In genomic region chr7:107767391-107767790, GRCh38 we compare ENCODE assay signal across 33 cellular contexts. TPM values are rescaled to one million over a fixed set of nuclear protein-coding genes. Genes with fewer than 3 reads are reported as not detected.
DNase-seq lines count a peak whose midpoint lies in the region; ATAC-seq, FAIRE-seq and TF ChIP-seq lines count a peak whose summit lies in the region.
"Had no signal": no experiment of that assay in that cellular context is flagged by ENCODE, and none has a peak within 500 bp of the region (broad histone marks: within the 10 kb centered on the region; RNA-seq: fewer than 3 reads in every experiment).

No MANE protein-coding gene starts in this region.

- H3K9ac ChIP-seq in HepG2 (ENCODE audit: insufficient read depth, low read depth, low read length) (no peak overlapping the region), IMR-90 (ENCODE audit: low read depth, low read length) (no peak overlapping the region)
- H3K9ac ChIP-seq: BLaER1 had no signal

- intact Hi-C loops in HepG2 (cut with micrococcal nuclease; ENCODE audit: unreplicated experiment) (no loop called here), right lobe of liver (cut with DNase I) (no loop called here), IMR-90 (cut with micrococcal nuclease) (no loop called here)

- no peak for TF ChIP-seq CTCF in HepG2 (CRISPR knock-in tag; IDR thresholded peaks at IDR 0.05)
- TF ChIP-seq CTCF in right lobe of liver (IDR thresholded peaks at IDR 0.05) = no peak
- no peak for TF ChIP-seq CTCF in IMR-90 (conservative IDR thresholded peaks at IDR 0.05; ENCODE audit: low read depth, low read length)
- TF ChIP-seq CTCF in epithelial cell of esophagus (IDR thresholded peaks at IDR 0.05; ENCODE audit: insufficient read depth, low read depth, low read length, missing control alignments) = no peak
- TF ChIP-seq CTCF in hepatocyte (IDR thresholded peaks at IDR 0.05; ENCODE audit: poor library complexity) = no peak
- no peak for TF ChIP-seq CTCF in brain microvascular endothelial cell (IDR thresholded peaks at IDR 0.05; ENCODE audit: low read depth, low read length, missing control alignments)

- no peak overlapping the region for H2BK120ac ChIP-seq in IMR-90 (ENCODE audit: low read depth, low read length)

- CTCF ChIA-PET in HepG2 (lab: Yijun Ruan, JAX; ENCODE audit: low intra/inter-chr PET ratio, low total read pairs) = no interaction called here
- CTCF ChIA-PET in IMR-90 (lab: Yijun Ruan, JAX) = no interaction called here

- H4K8ac ChIP-seq in IMR-90 (ENCODE audit: low read depth in 2 of 2, low read length in 2 of 2) = no peak overlapping the region

- no peaks in the 10 kb centered on the region for H3K79me1 ChIP-seq in IMR-90 (ENCODE audit: low read depth in 1 of 2, low read length in 2 of 2)

- H3K27ac ChIP-seq in HepG2 (ENCODE audit: extremely low read length, insufficient read depth, low read length) = no peak overlapping the region
- H3K27ac ChIP-seq in right lobe of liver = no peak overlapping the region
- no peak overlapping the region for H3K27ac ChIP-seq in IMR-90 (ENCODE audit: insufficient read depth, low read length)
- peak overlapping the region; percentile 48 for H3K27ac ChIP-seq in caudate nucleus (ENCODE audit: low read depth, low read length)
- H3K27ac ChIP-seq in hepatocyte = no peak overlapping the region
- H3K27ac ChIP-seq in brain microvascular endothelial cell = no peak overlapping the region
- H3K27ac ChIP-seq: BLaER1 had no signal

- no peaks in the 10 kb centered on the region for H3K79me2 ChIP-seq in HepG2 (ENCODE audit: insufficient read depth, low read length)
- no peaks in the 10 kb centered on the region for H3K79me2 ChIP-seq in hepatocyte

- no peak overlapping the region for H2AK5ac ChIP-seq in IMR-90 (ENCODE audit: low read depth, low read length)

- H3K4me2 ChIP-seq in HepG2 (ENCODE audit: low read depth, low read length) (no peak overlapping the region), IMR-90 (ENCODE audit: low read depth, low read length) (no peak overlapping the region), hepatocyte (no peak overlapping the region)
- H3K4me2 ChIP-seq: BLaER1 had no signal

- in situ Hi-C loops in HepG2 (cut with HindIII; ENCODE audit: extremely low pct_ligation_motif_present, low pct_unique_long_range_greater_than_20kb) (no loop called here), IMR-90 (cut with MboI; ENCODE audit: low sequenced_read_pairs) (no loop called here), brain microvascular endothelial cell (cut with HindIII; ENCODE audit: low pct_ligation_motif_present, low sequenced_read_pairs) (no loop called here)

- no peaks in the 10 kb centered on the region for H3K9me3 ChIP-seq in HepG2 (ENCODE audit: low read length)
- no peaks in the 10 kb centered on the region for H3K9me3 ChIP-seq in right lobe of liver
- no peaks in the 10 kb centered on the region for H3K9me3 ChIP-seq in IMR-90 (ENCODE audit: control insufficient read depth, insufficient read depth, low read length)
- no peaks in the 10 kb centered on the region for H3K9me3 ChIP-seq in hepatocyte (ENCODE audit: low read depth)
- H3K9me3 ChIP-seq: BE2C, BLaER1 had no signal

- no peak for FAIRE-seq in HepG2 (lab: Jason Lieb, UNC)
- FAIRE-seq: A204.1, GM12878, GM12892, GM18507 had no signal

- H3K9me1 ChIP-seq in IMR-90 (ENCODE audit: insufficient read depth, low read length) = no peaks in the 10 kb centered on the region

- no peak overlapping the region for H3K18ac ChIP-seq in IMR-90 (ENCODE audit: low read depth, low read length)

- H3K27me3 ChIP-seq in HepG2 (ENCODE audit: control insufficient read depth in 1 of 2, insufficient read depth in 2 of 2, low read length in 2 of 2) (no peaks in the 10 kb centered on the region), right lobe of liver (no peaks in the 10 kb centered on the region), IMR-90 (ENCODE audit: control insufficient read depth, insufficient read depth, low read length) (peaks cover 1% of the 10 kb centered on the region; the same call in 1 of the 2 replicates), hepatocyte (no peaks in the 10 kb centered on the region), brain microvascular endothelial cell (replicated peaks) (peaks cover 2% of the 10 kb centered on the region)
- H3K27me3 ChIP-seq: BE2C, BLaER1 had no signal

- no peak overlapping the region for H2AFZ ChIP-seq in HepG2 (ENCODE audit: low read length)
- no peak overlapping the region for H2AFZ ChIP-seq in IMR-90 (replicated peaks; ENCODE audit: low read length, poor library complexity)
- no peak overlapping the region for H2AFZ ChIP-seq in hepatocyte

- no peak for ATAC-seq in HepG2
- no peak for ATAC-seq in right lobe of liver
- ATAC-seq in IMR-90 (ENCODE audit: low read depth) = no peak
- ATAC-seq: GM12878 had no signal

- no peak overlapping the region for H2AK9ac ChIP-seq in IMR-90 (replicated peaks; ENCODE audit: low read depth, low read length, poor library complexity)

- H3K4ac ChIP-seq in IMR-90 (ENCODE audit: low read depth, low read length) = no peak overlapping the region

- no peak for TF ChIP-seq EP300 in HepG2 (IDR thresholded peaks at IDR 0.05; ENCODE audit: low read depth in 2 of 2, low read length in 2 of 2)
- TF ChIP-seq EP300 in HepG2 (CRISPR knock-in tag; IDR thresholded peaks at IDR 0.05; ENCODE audit: borderline replicate concordance) = no peak

- TF ChIP-seq RAD21 in HepG2 (CRISPR knock-in tag; IDR thresholded peaks at IDR 0.05) = no peak
- no peak for TF ChIP-seq RAD21 in IMR-90 (IDR thresholded peaks at IDR 0.05; ENCODE audit: low read length)

- no peak overlapping the region for H2BK20ac ChIP-seq in IMR-90 (ENCODE audit: low read depth, low read length)

- H2BK5ac ChIP-seq in IMR-90 (ENCODE audit: low read depth, low read length, poor library complexity, severe bottlenecking) = no peak overlapping the region

- no peak for TF ChIP-seq POLR2A in HepG2 (IDR thresholded peaks at IDR 0.05; ENCODE audit: insufficient read depth in 1 of 2, low read depth in 2 of 2, low read length in 2 of 2)
- no peak for TF ChIP-seq POLR2A in right lobe of liver (IDR thresholded peaks at IDR 0.05)
- no peak for TF ChIP-seq POLR2A in IMR-90 (IDR thresholded peaks at IDR 0.05; ENCODE audit: low read depth, low read length)

- POLR2A ChIA-PET in HepG2 (lab: Yijun Ruan, JAX) (no interaction called here), IMR-90 (lab: Charles Lee; ENCODE audit: unreplicated experiment) (no interaction called here)

- DNase-seq in HepG2 (ENCODE audit: low spot score) = no peak
- DNase-seq in right lobe of liver = no peak
- no peak for DNase-seq in IMR-90
- no peak for DNase-seq in caudate nucleus (lab: John Stamatoyannopoulos, UW)
- DNase-seq in epithelial cell of esophagus (ENCODE audit: low read depth) = peak; percentile 8
- no peak for DNase-seq in hepatocyte (ENCODE audit: low spot score)
- DNase-seq in NCI-H1105 treated with DMSO at 0.1 percent for 48 hours (lab: John Stamatoyannopoulos, UW) = no peak
- no peak for DNase-seq in brain microvascular endothelial cell
- DNase-seq: 8988T; ACHN; BE2C; C1 segment of cervical spinal cord; CD4-positive, alpha-beta memory T cell; CD4-positive, CD25-positive, alpha-beta regulatory T cell; CD8-positive, alpha-beta memory T cell; COR-L47; DMS 273 treated with DMSO at 0.1 percent for 48 hours; DMS153; DMS53; DMS79; DND-41; EL; GDM1 had no signal

- no peak overlapping the region for H3K56ac ChIP-seq in IMR-90 (ENCODE audit: extremely low read depth, insufficient read depth, low read length)

- H2BK15ac ChIP-seq in IMR-90 (ENCODE audit: low read depth, low read length) = no peak overlapping the region

- no peak overlapping the region for H3K23ac ChIP-seq in IMR-90 (ENCODE audit: low read depth, low read length)

- H4K91ac ChIP-seq in IMR-90 (ENCODE audit: insufficient read depth, low read depth, low read length) = no peak overlapping the region

- BruUV-seq in HepG2 (replicated peaks; lab: Mats Ljungman, UMichigan) = no TSS peak
- BruUV-seq in IMR-90 (replicated peaks; lab: Mats Ljungman, UMichigan) = no TSS peak

- 56% methylated on average over 2 of the region's 2 CpGs for WGBS in HepG2 (ENCODE audit: low lambda C conversion rate)
- 88% methylated on average over 2 of the region's 2 CpGs for WGBS in right lobe of liver (ENCODE audit: insufficient coverage, low coverage, low lambda C conversion rate, missing lambda C conversion rate)
- WGBS in IMR-90 (ENCODE audit: extremely low coverage in 2 of 2, insufficient read length in 1 of 2), 2 experiments = no CpG with 5 or more reads among the region's 2 CpGs
- WGBS in hepatocyte (ENCODE audit: low lambda C conversion rate, missing lambda C conversion rate) = 96% methylated on average over 2 of the region's 2 CpGs

- H3K36me3 ChIP-seq in HepG2 (replicated peaks in 1 of 2; ENCODE audit: control insufficient read depth in 1 of 2, insufficient read depth in 2 of 2, low read length in 2 of 2) = no peaks in the 10 kb centered on the region
- H3K36me3 ChIP-seq in right lobe of liver = no peaks in the 10 kb centered on the region
- H3K36me3 ChIP-seq in IMR-90 (ENCODE audit: control insufficient read depth, insufficient read depth, low read length) = no peaks in the 10 kb centered on the region
- no peaks in the 10 kb centered on the region for H3K36me3 ChIP-seq in hepatocyte (replicated peaks; ENCODE audit: insufficient read depth, low read depth)
- H3K36me3 ChIP-seq in brain microvascular endothelial cell (replicated peaks) = no peaks in the 10 kb centered on the region
- H3K36me3 ChIP-seq: BE2C, BLaER1 had no signal

- H4K5ac ChIP-seq in IMR-90 (ENCODE audit: low read depth, low read length) = no peak overlapping the region

- no peaks in the 10 kb centered on the region for H3K9me2 ChIP-seq in hepatocyte (replicated peaks; ENCODE audit: insufficient read depth)

- H4K20me1 ChIP-seq in HepG2 (ENCODE audit: insufficient read depth, low read length) (no peaks in the 10 kb centered on the region), IMR-90 (ENCODE audit: insufficient read depth, low read length) (no peaks in the 10 kb centered on the region), hepatocyte (ENCODE audit: insufficient read depth, poor library complexity, severe bottlenecking) (no peaks in the 10 kb centered on the region)
- H4K20me1 ChIP-seq: BLaER1 had no signal

- H3K14ac ChIP-seq in IMR-90 (replicated peaks; ENCODE audit: low read depth, low read length) = no peak overlapping the region

- 0 out of 2 replicates have a peak, but pooled peaks cover 6% of the 10 kb centered on the region for H3K4me1 ChIP-seq in HepG2 (ENCODE audit: insufficient read depth, low read length)
- H3K4me1 ChIP-seq in right lobe of liver = no peaks in the 10 kb centered on the region
- no peaks in the 10 kb centered on the region for H3K4me1 ChIP-seq in IMR-90 (ENCODE audit: control insufficient read depth, insufficient read depth, low read length)
- H3K4me1 ChIP-seq in hepatocyte (ENCODE audit: insufficient read depth) = no peaks in the 10 kb centered on the region
- H3K4me1 ChIP-seq: BE2C, BLaER1 had no signal

- dilution Hi-C loops in IMR-90 (cut with HindIII; ENCODE audit: low sequenced_read_pairs, unreplicated experiment) = no loop called here

- H3K4me3 ChIP-seq in HepG2 (replicated peaks in 1 of 3; ENCODE audit: insufficient read depth in 1 of 3, low read depth in 2 of 3, low read length in 3 of 3) (no peak overlapping the region), right lobe of liver (no peak overlapping the region), IMR-90 (ENCODE audit: insufficient read depth, low read depth, low read length) (no peak overlapping the region), epithelial cell of esophagus (ENCODE audit: low read length) (no peak overlapping the region), hepatocyte (no peak overlapping the region), brain microvascular endothelial cell (ENCODE audit: low read depth, low read length) (no peak overlapping the region)
- H3K4me3 ChIP-seq: BLaER1, GM12878 had no signal

RNA-seq across cellular contexts. Expression of gene CBLL1, which starts 23.4 kb away (rescaled TPM):
- 10.5 and 12.2 TPM in 2 replicates for total RNA-seq in HepG2 (2016; rRNA removed; fragmentation: Illumina TruSeq; extraction: Trizol)
- total RNA-seq in HepG2 (2016; cell fraction: cytosol; rRNA removed; fragmentation: Illumina TruSeq; extraction: Trizol; ENCODE audit: low read depth) = 4.6 and 9.6 TPM in 2 replicates
- 8.4 and 9.8 TPM in 2 replicates for total RNA-seq in HepG2 (2016; cell fraction: insoluble cytoplasmic fraction; rRNA removed; fragmentation: Illumina TruSeq; extraction: Trizol)
- total RNA-seq in HepG2 (2016; cell fraction: membrane; rRNA removed; fragmentation: Illumina TruSeq; extraction: Trizol) = 10.8 and 12.2 TPM in 2 replicates
- total RNA-seq in HepG2 (2016; cell fraction: nucleus; rRNA removed; fragmentation: Illumina TruSeq; extraction: Trizol) = 14.2 and 14.8 TPM in 2 replicates
- polyA plus RNA-seq in HepG2 (2011; rRNA removed) = 8.8 and 9.1 TPM in 2 replicates
- 4.3 and 5.7 TPM in 2 replicates for polyA plus RNA-seq in HepG2 (2011; cell fraction: cytosol; rRNA removed)
- polyA plus RNA-seq in HepG2 (2011; cell fraction: nucleus; rRNA removed) = 14.0 and 15.1 TPM in 2 replicates
- 20.1 and 22.9 TPM in 2 replicates for polyA plus RNA-seq in HepG2 (2012)
- polyA plus RNA-seq in HepG2 (2016; cell fraction: cytosol; fragmentation: Illumina TruSeq; extraction: Trizol; ENCODE audit: low read depth) = 2.6 and 2.7 TPM in 2 replicates
- 14.3 and 19.8 TPM in 2 replicates for polyA plus RNA-seq in HepG2 (2016; cell fraction: insoluble cytoplasmic fraction; fragmentation: Illumina TruSeq; extraction: Trizol; ENCODE audit: low read depth)
- polyA plus RNA-seq in HepG2 (2016; cell fraction: membrane; fragmentation: Illumina TruSeq; extraction: Trizol; ENCODE audit: low read depth) = 5.6 and 7.4 TPM in 2 replicates
- polyA plus RNA-seq in HepG2 (2016; cell fraction: nucleus; fragmentation: Illumina TruSeq; extraction: Trizol; ENCODE audit: insufficient read depth, low read depth) = 15.6 and 15.9 TPM in 2 replicates
- polyA minus RNA-seq in HepG2 (2011; rRNA and poly(A)+ RNA removed; ENCODE audit: low replicate concordance) = 10.1 and 20.3 TPM in 2 replicates
- 15.6 and 20.4 TPM in 2 replicates for polyA minus RNA-seq in HepG2 (2011; cell fraction: cytosol; rRNA and poly(A)+ RNA removed)
- 42.4 and 45.3 TPM in 2 replicates for polyA minus RNA-seq in HepG2 (2011; cell fraction: nucleus; rRNA and poly(A)+ RNA removed)
- 10 to 100 TPM in 1 of 6 experiments, 1 to 10 TPM in 5; 5.8 to 11.6 (median 8.5) TPM for total RNA-seq in right lobe of liver
- 15.6 and 20.3 TPM in 2 replicates for total RNA-seq in IMR-90 (2012; rRNA removed)
- polyA plus RNA-seq in IMR-90 (2012; rRNA removed) = 19.0 and 19.7 TPM in 2 replicates
- polyA plus RNA-seq in IMR-90 (2012; cell fraction: cytosol; rRNA removed) = 4.3 and 7.1 TPM in 2 replicates
- 9.9 and 27.7 TPM in 2 replicates for polyA plus RNA-seq in IMR-90 (2012; cell fraction: nucleus; rRNA removed; ENCODE audit: low replicate concordance)
- total RNA-seq in hepatocyte = 17.3 and 18.6 TPM in 2 replicates
- 12.5 and 15.2 TPM in 2 replicates for polyA plus RNA-seq in hepatocyte

RNA-seq across cellular contexts. Expression of gene SLC26A3, which starts 35.6 kb away (rescaled TPM):
- total RNA-seq in HepG2 (2016; rRNA removed; fragmentation: Illumina TruSeq; extraction: Trizol) (0.08 and 0.11 TPM in 2 replicates), right lobe of liver (1 to 10 TPM in 2 of 6 experiments, under 1 TPM in 2, not detected in 2; 0.15 to 2.8 (median 1.5) TPM), IMR-90 (2012; rRNA removed) (not detected in 2 replicates), hepatocyte (14.2 and 18.1 TPM in 2 replicates)
- not detected in 2 replicates for total RNA-seq in HepG2 (2016; cell fraction: cytosol; rRNA removed; fragmentation: Illumina TruSeq; extraction: Trizol; ENCODE audit: low read depth)
- total RNA-seq in HepG2 (2016; cell fraction: insoluble cytoplasmic fraction; rRNA removed; fragmentation: Illumina TruSeq; extraction: Trizol) = 0.06 and 0.11 TPM in 2 replicates
- total RNA-seq in HepG2 (2016; cell fraction: membrane; rRNA removed; fragmentation: Illumina TruSeq; extraction: Trizol) = 0.06 TPM in 1 of 2 replicates, not detected in the other
- total RNA-seq in HepG2 (2016; cell fraction: nucleus; rRNA removed; fragmentation: Illumina TruSeq; extraction: Trizol) = 0.84 TPM in 1 of 2 replicates, not detected in the other
- polyA plus RNA-seq in HepG2 (2011; rRNA removed) (0.30 and 0.71 TPM in 2 replicates), IMR-90 (2012; rRNA removed) (not detected in 2 replicates), hepatocyte (4.2 and 8.1 TPM in 2 replicates)
- 0.20 and 0.68 TPM in 2 replicates for polyA plus RNA-seq in HepG2 (2011; cell fraction: cytosol; rRNA removed)
- 0.10 and 0.17 TPM in 2 replicates for polyA plus RNA-seq in HepG2 (2011; cell fraction: nucleus; rRNA removed)
- 3.2 and 10.9 TPM in 2 replicates for polyA plus RNA-seq in HepG2 (2012)
- not detected in 2 replicates for polyA plus RNA-seq in HepG2 (2016; cell fraction: cytosol; fragmentation: Illumina TruSeq; extraction: Trizol; ENCODE audit: low read depth)
- polyA plus RNA-seq in HepG2 (2016; cell fraction: insoluble cytoplasmic fraction; fragmentation: Illumina TruSeq; extraction: Trizol; ENCODE audit: low read depth) = not detected in 2 replicates
- not detected in 2 replicates for polyA plus RNA-seq in HepG2 (2016; cell fraction: membrane; fragmentation: Illumina TruSeq; extraction: Trizol; ENCODE audit: low read depth)
- 0.15 TPM in 1 of 2 replicates, not detected in the other for polyA plus RNA-seq in HepG2 (2016; cell fraction: nucleus; fragmentation: Illumina TruSeq; extraction: Trizol; ENCODE audit: insufficient read depth, low read depth)
- polyA minus RNA-seq in HepG2 (2011; rRNA and poly(A)+ RNA removed; ENCODE audit: low replicate concordance) = 0.26 TPM in 1 of 2 replicates, not detected in the other
- 0.30 TPM in 1 of 2 replicates, not detected in the other for polyA minus RNA-seq in HepG2 (2011; cell fraction: cytosol; rRNA and poly(A)+ RNA removed)
- polyA minus RNA-seq in HepG2 (2011; cell fraction: nucleus; rRNA and poly(A)+ RNA removed) = 0.26 and 0.62 TPM in 2 replicates
- not detected in 2 replicates for polyA plus RNA-seq in IMR-90 (2012; cell fraction: cytosol; rRNA removed)
- polyA plus RNA-seq in IMR-90 (2012; cell fraction: nucleus; rRNA removed; ENCODE audit: low replicate concordance) = not detected in 2 replicates
- total RNA-seq: A673; CD4-positive, alpha-beta memory T cell; CD4-positive, CD25-positive, alpha-beta regulatory T cell; CD8-positive, alpha-beta memory T cell; Daoy; G401 had no signal
- polyA plus RNA-seq: AG04450; CD14-positive monocyte; CD4-positive, alpha-beta memory T cell; CD8-positive, alpha-beta memory T cell; GM12878 had no signal
